In genomic region chr6:4402477-4402976, GRCh38 we compare ENCODE assay signal across 12 cellular contexts.
DNase-seq lines count a peak whose midpoint lies in the region; ATAC-seq and TF ChIP-seq lines count a peak whose summit lies in the region.
"Had no signal": no experiment of that assay in that cellular context is flagged by ENCODE, and none has a peak within 500 bp of the region (broad histone marks: within the 10 kb centered on the region; RNA-seq: fewer than 3 reads in every experiment).

No MANE protein-coding gene starts in this region.

- ATAC-seq in psoas muscle (peak; percentile 80 to 89 (median 82)), HG03439 (IDR thresholded peaks at IDR 0.05; ENCODE audit: unreplicated experiment) (no peak), GM21737 (IDR thresholded peaks at IDR 0.05; ENCODE audit: unreplicated experiment) (no peak)
- ATAC-seq: naive thymus-derived CD8-positive, alpha-beta T cell had no signal

- H3K4me3 ChIP-seq in fibroblast of the aortic adventitia (ENCODE audit: low read depth, low read length) = no peak overlapping the region
- peak overlapping the region; percentile 23 for H3K4me3 ChIP-seq in psoas muscle

- intact Hi-C loops in psoas muscle (cut with DNase I) = loop anchor here (1.0 to 5.0 kb wide), 3 partner anchors 31 to 50 kb away; no protein-coding TSS in a partner anchor

- no peaks in the 10 kb centered on the region for H3K36me3 ChIP-seq in psoas muscle (ENCODE audit: insufficient read depth in 1 of 2, low read depth in 1 of 2)

- TF ChIP-seq CTCF in fibroblast of the aortic adventitia (IDR thresholded peaks at IDR 0.05; ENCODE audit: insufficient read depth, low read length) (no peak), psoas muscle (IDR thresholded peaks at IDR 0.05) (no peak)

- peaks cover 51% of the 10 kb centered on the region for H3K4me1 ChIP-seq in psoas muscle

- DNase-seq in EL (peak; percentile 86), SK-MEL-5 (ENCODE audit: low read depth, low spot score) (peak; percentile 32), fibroblast of the aortic adventitia (ENCODE audit: low read depth) (peak; percentile 88), psoas muscle (peak; percentile 42 to 81), activated gamma-delta T cell treated with Interleukin-2 at 50 U/mL for 16 hours (no peak)
- DNase-seq in stimulated activated CD4-positive, alpha-beta T cell treated with anti-CD3 and anti-CD28 coated beads, Interleukin-4, amount 100 ng/mL, for 1 hour = no peak
- DNase-seq: central memory CD4-positive, alpha-beta T cell; naive thymus-derived CD8-positive, alpha-beta T cell; NCI-H1105 treated with DMSO at 0.1 percent for 48 hours; T-helper 9 cell had no signal

- peak overlapping the region; percentile 91 for H3K27ac ChIP-seq in psoas muscle

- in situ Hi-C loops in SK-MEL-5 (cut with HindIII; ENCODE audit: low pct_unique_long_range_greater_than_20kb, low sequenced_read_pairs) = no loop called here

- H3K9me3 ChIP-seq in psoas muscle = no peaks in the 10 kb centered on the region

- H3K27me3 ChIP-seq in psoas muscle (ENCODE audit: insufficient read depth in 3 of 3, low read length in 2 of 3) = no peaks in the 10 kb centered on the region

- 12 to 25% (median 12%) methylated on average over 11 of the region's 11 CpGs for WGBS in psoas muscle, 3 donors

Comparison
In these comparisons a context has a peak if more than half of its experiments do, and no peak if none do; other contexts are left out.
1. DNase-seq: peak in EL (single experiment), SK-MEL-5 (single experiment), fibroblast of the aortic adventitia (single experiment) and psoas muscle (2 of 2); none in activated gamma-delta T cell treated with Interleukin-2 at 50 U/mL for 16 hours (single experiment) and stimulated activated CD4-positive, alpha-beta T cell treated with anti-CD3 and anti-CD28 coated beads, Interleukin-4, amount 100 ng/mL, for 1 hour (single experiment).
2. ATAC-seq: peak in psoas muscle (4 of 4); none in HG03439 (single experiment) and GM21737 (single experiment).